ENCODE assay signal across 18 cellular contexts in the genomic region with DNA sequence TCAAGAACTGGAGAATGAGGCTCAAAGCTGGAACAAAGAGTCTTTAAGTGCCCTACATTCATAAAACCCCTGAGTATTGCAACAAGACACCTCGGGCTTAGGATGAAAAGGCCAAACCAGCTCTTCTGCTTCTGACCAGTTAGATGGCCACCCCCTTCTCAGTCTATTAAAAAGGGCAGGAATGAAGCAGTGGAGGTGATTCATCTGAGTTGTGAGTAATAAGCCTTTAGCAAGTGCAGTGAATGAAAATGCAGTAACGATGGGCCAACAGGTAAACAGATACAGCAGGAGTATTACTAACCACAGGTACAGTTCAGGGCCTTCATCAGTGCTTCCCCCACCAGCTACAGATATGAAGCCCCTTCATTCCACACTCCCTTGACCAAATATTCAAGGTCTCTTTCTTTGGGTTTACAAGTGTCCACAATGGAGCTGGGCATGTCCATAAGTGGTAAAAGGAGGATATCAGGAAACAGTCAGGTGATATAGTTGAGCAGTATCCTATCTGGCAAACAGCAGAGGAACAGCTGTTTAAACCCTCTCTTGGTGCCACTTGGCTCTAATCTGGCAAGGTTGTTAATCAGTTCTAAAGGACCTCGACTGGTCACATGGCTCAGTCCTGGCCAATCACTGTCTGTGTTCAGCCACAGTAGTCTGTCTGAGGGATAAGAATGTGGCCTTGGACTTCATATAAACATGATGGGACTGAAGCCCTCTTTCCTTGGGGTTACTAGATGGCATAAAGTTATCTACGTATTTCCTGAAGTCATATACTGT. TPM values are rescaled to one million over a fixed set of nuclear protein-coding genes. Genes with fewer than 3 reads are reported as not detected.
DNase-seq lines count a peak whose midpoint lies in the region; ATAC-seq, FAIRE-seq and TF ChIP-seq lines count a peak whose summit lies in the region.
"Had no signal": no experiment of that assay in that cellular context is flagged by ENCODE, and none has a peak within 500 bp of the region (broad histone marks: within the 10 kb centered on the region; RNA-seq: fewer than 3 reads in every experiment).

No MANE protein-coding gene starts in this region.

- intact Hi-C loops in heart left ventricle (cut with DNase I): no loop called here

- ATAC-seq in heart left ventricle (no peak), GM21360 (IDR thresholded peaks at IDR 0.05; ENCODE audit: unreplicated experiment) (no peak)

- no peaks in the 10 kb centered on the region for H3K9me3 ChIP-seq in suprapubic skin
- H3K9me3 ChIP-seq in heart left ventricle: peaks cover 0 to 2% (median 0%) of the 10 kb centered on the region in 12 donors
- H3K9me3 ChIP-seq: MG63, neutrophil, testis had no signal

- TF ChIP-seq POLR2A in suprapubic skin (IDR thresholded peaks at IDR 0.05) (no peak), heart left ventricle (IDR thresholded peaks at IDR 0.05) (no peak)

- no peak for TF ChIP-seq EP300 in suprapubic skin (IDR thresholded peaks at IDR 0.05)

- H3K4me1 ChIP-seq in suprapubic skin (no peaks in the 10 kb centered on the region), heart left ventricle (no peaks in the 10 kb centered on the region)
- H3K4me1 ChIP-seq: testis had no signal

- FAIRE-seq in bronchial epithelial cell (lab: Jason Lieb, UNC): peak; percentile 99

- TF ChIP-seq CTCF in bronchial epithelial cell (IDR thresholded peaks at IDR 0.05; ENCODE audit: insufficient read depth, low read length, severe bottlenecking) (no peak), suprapubic skin (IDR thresholded peaks at IDR 0.05) (no peak), heart left ventricle (IDR thresholded peaks at IDR 0.05) (no peak)

- H3K4me3 ChIP-seq in bronchial epithelial cell (ENCODE audit: low read depth, low read length) (no peak overlapping the region), suprapubic skin (no peak overlapping the region), heart left ventricle (no peak overlapping the region)
- H3K4me3 ChIP-seq: MG63, testis had no signal

- peak overlapping the region; percentile 50 for H3K27ac ChIP-seq in suprapubic skin
- no peak overlapping the region for H3K27ac ChIP-seq in heart left ventricle
- H3K27ac ChIP-seq: 22Rv1, HL-60, neutrophil, testis had no signal

- DNase-seq in DMS79 treated with DMSO at 0.1 percent for 48 hours (lab: John Stamatoyannopoulos, UW): peak; percentile 10
- DNase-seq in DMS79 (lab: John Stamatoyannopoulos, UW): no peak
- DNase-seq in NCI-H2196 treated with DMSO at 0.1 percent for 48 hours (lab: John Stamatoyannopoulos, UW; ENCODE audit: unreplicated experiment): peak; percentile 71
- peak; percentile 99 for DNase-seq in bronchial epithelial cell (ENCODE audit: low read depth)
- no peak for DNase-seq in suprapubic skin (ENCODE audit: low spot score in 2 of 2)
- no peak for DNase-seq in heart left ventricle
- DNase-seq in HuH-7 (ENCODE audit: low spot score): no peak
- DNase-seq: activated gamma-delta T cell treated with Interleukin-2 at 50 U/mL for 16 hours, COR-L47, MG63, NCI-H2171 treated with DMSO at 0.1 percent for 48 hours, testis had no signal

- WGBS in suprapubic skin: 71% methylated on average over 4 of the region's 4 CpGs
- 61 to 76% (median 72%) methylated on average over 4 of the region's 4 CpGs for WGBS in heart left ventricle, 4 donors

- H3K36me3 ChIP-seq in bronchial epithelial cell (ENCODE audit: control insufficient read depth, insufficient read depth, low read length) (no peaks in the 10 kb centered on the region), suprapubic skin (no peaks in the 10 kb centered on the region), heart left ventricle (no peaks in the 10 kb centered on the region)
- H3K36me3 ChIP-seq: MG63, neutrophil had no signal

- no peaks in the 10 kb centered on the region for H3K27me3 ChIP-seq in bronchial epithelial cell (ENCODE audit: control insufficient read depth, insufficient read depth, low read length)
- H3K27me3 ChIP-seq in suprapubic skin: no peaks in the 10 kb centered on the region
- H3K27me3 ChIP-seq in heart left ventricle: peaks cover 0 to 3% (median 0%) of the 10 kb centered on the region in 9 donors
- H3K27me3 ChIP-seq: MG63, neutrophil, testis had no signal

RNA-seq across cellular contexts. Expression of a gene that starts 17.8 kb away (rescaled TPM):
- total RNA-seq in bronchial epithelial cell: 8.2 and 48.0 TPM in 2 replicates
- 10 to 100 TPM; 10.9 to 21.8 (median 16.8) TPM for total RNA-seq in suprapubic skin
- total RNA-seq in heart left ventricle: not detected
- not detected for polyA plus RNA-seq in heart left ventricle
- total RNA-seq: lung microvascular endothelial cell, skeletal muscle tissue, testis had no signal

RNA-seq across cellular contexts. Expression of a gene that starts 39.1 kb away (rescaled TPM):
- total RNA-seq in bronchial epithelial cell: 0.26 and 15.7 TPM in 2 replicates
- 1 to 10 TPM in 1 of 4 donors, under 1 TPM in 2, not detected in 1; 0.44 to 1.1 (median 0.60) TPM for total RNA-seq in suprapubic skin
- total RNA-seq in heart left ventricle: not detected
- polyA plus RNA-seq in heart left ventricle: under 1 TPM in 1 of 2 donors, not detected in 1; 0.85 TPM
- total RNA-seq: lung microvascular endothelial cell, skeletal muscle tissue had no signal

RNA-seq across cellular contexts. Expression of a gene that starts 56.7 kb away (rescaled TPM):
- total RNA-seq in bronchial epithelial cell: 22.4 and 165 TPM in 2 replicates
- 10 to 100 TPM in 3 of 4 donors, 1 to 10 TPM in 1; 1.5 to 30.1 (median 23.0) TPM for total RNA-seq in suprapubic skin
- under 1 TPM in 1 of 9 donors, not detected in 8; 0.16 TPM for total RNA-seq in heart left ventricle
- under 1 TPM in 1 of 2 donors, not detected in 1; 0.07 TPM for polyA plus RNA-seq in heart left ventricle
- total RNA-seq: lung microvascular endothelial cell, skeletal muscle tissue had no signal

Comparison
In these comparisons a context has a peak if more than half of its experiments do, and no peak if none do; other contexts are left out.
1. DNase-seq: peak in DMS79 treated with DMSO at 0.1 percent for 48 hours (single experiment), NCI-H2196 treated with DMSO at 0.1 percent for 48 hours (single experiment) and bronchial epithelial cell (single experiment); none in DMS79 (single experiment), suprapubic skin (0 of 2), heart left ventricle (0 of 5) and HuH-7 (single experiment).